In the genomic region with DNA sequence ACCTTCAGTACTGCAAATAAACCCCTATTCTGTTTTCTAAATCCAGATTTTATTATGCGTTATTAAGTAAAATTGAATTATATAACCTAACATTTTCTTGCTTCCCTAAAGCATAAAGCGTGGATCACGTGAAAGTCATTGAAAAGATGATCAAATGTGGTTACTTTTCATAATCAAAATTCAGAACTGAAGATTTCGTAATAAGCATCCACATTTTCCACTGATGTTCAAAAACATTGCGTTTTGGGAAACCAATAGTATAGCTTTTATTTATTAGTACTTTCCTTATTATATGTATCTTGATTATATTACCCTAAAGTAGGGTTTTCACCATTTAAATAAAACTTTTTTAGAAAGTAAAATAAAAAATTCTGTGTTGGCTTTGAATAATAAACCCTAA, we compare ENCODE assay signal across 14 cellular contexts. TPM values are rescaled to one million over a fixed set of nuclear protein-coding genes. Genes with fewer than 3 reads are reported as not detected.
DNase-seq lines count a peak whose midpoint lies in the region; ATAC-seq, FAIRE-seq and TF ChIP-seq lines count a peak whose summit lies in the region.
"Had no signal": no experiment of that assay in that cellular context is flagged by ENCODE, and none has a peak within 500 bp of the region (broad histone marks: within the 10 kb centered on the region; RNA-seq: fewer than 3 reads in every experiment).

No MANE protein-coding gene starts in this region.

- POLR2A ChIA-PET in A549 (lab: Yijun Ruan, JAX) = no interaction called here
- POLR2A ChIA-PET in CD4-positive, alpha-beta memory T cell (lab: Charles Lee; ENCODE audit: partially characterized antibody) = no interaction called here

- FAIRE-seq in A549 (lab: Jason Lieb, UNC) = no peak
- FAIRE-seq: endothelial cell of umbilical vein had no signal

- intact Hi-C loops in CD4-positive, alpha-beta memory T cell (cut with micrococcal nuclease) = no loop called here
- intact Hi-C loops in posterior vena cava (cut with DNase I) = no loop called here

- H2AFZ ChIP-seq in SU-DHL-6 (ENCODE audit: low read depth, low read length, severe bottlenecking) = no peak overlapping the region

- no peaks in the 10 kb centered on the region for H3K27me3 Mint-ChIP-seq in CD4-positive, alpha-beta memory T cell
- no peaks in the 10 kb centered on the region for H3K27me3 Mint-ChIP-seq in endodermal cell (ENCODE audit: insufficient read depth)
- H3K27me3 Mint-ChIP-seq: activated naive CD4-positive, alpha-beta T cell treated with anti-CD3 and anti-CD28 coated beads, Interleukin-2, amount 50 U/mL, for 24 hours had no signal

- peak overlapping the region; percentile 75 for H3K4me2 ChIP-seq in A549
- H3K4me2 ChIP-seq in SU-DHL-6 (ENCODE audit: low read depth, low read length, poor library complexity, severe bottlenecking) = peak overlapping the region; percentile 88

- no peak for TF ChIP-seq EP300 in A549 (IDR thresholded peaks at IDR 0.05)

- peaks cover 17% of the 10 kb centered on the region for H4K20me1 ChIP-seq in SU-DHL-6 (ENCODE audit: low read depth, low read length)

- peak overlapping the region in 2 of 7 donors; percentile 86 to 90 for H3K27ac Mint-ChIP-seq in CD4-positive, alpha-beta memory T cell
- no peak overlapping the region for H3K27ac Mint-ChIP-seq in endodermal cell

- H3K4me1 ChIP-seq in A549 = peaks cover 17% of the 10 kb centered on the region; the same call in 2 of the 3 replicates
- H3K4me1 ChIP-seq in CD4-positive, alpha-beta memory T cell (ENCODE audit: insufficient read depth, low read length) = peaks cover 55% of the 10 kb centered on the region
- no peaks in the 10 kb centered on the region for H3K4me1 ChIP-seq in endodermal cell (ENCODE audit: control insufficient read depth, insufficient read depth, low read length)

- H3K27ac ChIP-seq in A549 (no peak overlapping the region), SU-DHL-6 (ENCODE audit: low read depth, low read length) (no peak overlapping the region), endodermal cell (ENCODE audit: low read depth, low read length) (no peak overlapping the region)
- no peak overlapping the region for H3K27ac ChIP-seq in CD4-positive, alpha-beta memory T cell (ENCODE audit: low read depth, low read length)
- H3K27ac ChIP-seq: upper lobe of left lung had no signal

- DNase-seq in A549 (ENCODE audit: low read depth in 1 of 2, low spot score in 1 of 2) (no peak), endodermal cell (no peak), HK-2 (ENCODE audit: unreplicated experiment) (no peak), posterior vena cava (ENCODE audit: low spot score) (no peak)
- no peak for DNase-seq in CD4-positive, alpha-beta memory T cell
- DNase-seq: activated CD4-positive, alpha-beta T cell treated with anti-CD3 and anti-CD28 coated beads, Interleukin-2, amount 50 U/mL, for 1 hour; C1 segment of cervical spinal cord; mucosa of descending colon; NCI-H1417 treated with DMSO at 0.1 percent for 48 hours; upper lobe of left lung had no signal

- H3K9me2 ChIP-seq in SU-DHL-6 (replicated peaks; ENCODE audit: insufficient read depth, low read length) = no peaks in the 10 kb centered on the region

- TF ChIP-seq CTCF in A549 (IDR thresholded peaks at IDR 0.05) (no peak), SU-DHL-6 (IDR thresholded peaks at IDR 0.05; ENCODE audit: insufficient read depth, low read length, poor library complexity, severe bottlenecking) (no peak), endodermal cell (conservative IDR thresholded peaks at IDR 0.05) (no peak)

- ATAC-seq in A549 (no peak), HG03432 (IDR thresholded peaks at IDR 0.05; ENCODE audit: unreplicated experiment) (no peak)
- ATAC-seq: mucosa of descending colon had no signal

- H3F3A ChIP-seq in SU-DHL-6 (ENCODE audit: insufficient read depth) = peaks cover 9% of the 10 kb centered on the region

- peaks cover 59% of the 10 kb centered on the region for H3K79me2 ChIP-seq in SU-DHL-6 (ENCODE audit: insufficient read depth, low read length)

- TF ChIP-seq POLR2A in A549 (IDR thresholded peaks at IDR 0.05; ENCODE audit: low read length) = no peak

- no peaks in the 10 kb centered on the region for H3K9me3 Mint-ChIP-seq in CD4-positive, alpha-beta memory T cell
- H3K9me3 Mint-ChIP-seq in endodermal cell = no peaks in the 10 kb centered on the region
- H3K9me3 Mint-ChIP-seq: activated naive CD4-positive, alpha-beta T cell treated with anti-CD3 and anti-CD28 coated beads, Interleukin-2, amount 50 U/mL, for 24 hours had no signal

- H3K36me3 ChIP-seq in CD4-positive, alpha-beta memory T cell (ENCODE audit: insufficient read depth, low read length) = no peaks in the 10 kb centered on the region
- H3K36me3 ChIP-seq in SU-DHL-6 (ENCODE audit: low read length) = no peaks in the 10 kb centered on the region
- no peaks in the 10 kb centered on the region for H3K36me3 ChIP-seq in endodermal cell (ENCODE audit: control insufficient read depth, insufficient read depth, low read length)
- H3K36me3 ChIP-seq: upper lobe of left lung had no signal

- 92% methylated on average over 5 of the region's 5 CpGs for WGBS in A549 (ENCODE audit: missing lambda C conversion rate)
- WGBS in endodermal cell (ENCODE audit: insufficient coverage in 1 of 2, insufficient read length in 1 of 2), 2 experiments = 94% methylated on average over 4 of the region's 5 CpGs; no CpG with 5 or more reads in 1 of the 2 experiments

- CTCF ChIA-PET in A549 (lab: Yijun Ruan, JAX) = no interaction called here
- CTCF ChIA-PET in CD4-positive, alpha-beta memory T cell (lab: Charles Lee; ENCODE audit: partially characterized antibody) = no interaction called here

- peak overlapping the region in 6 of 8 donors; percentile 89 to 98 (median 93) for H3K4me3 Mint-ChIP-seq in CD4-positive, alpha-beta memory T cell
- peak overlapping the region; percentile 84 for H3K4me3 Mint-ChIP-seq in endodermal cell

- no peak overlapping the region for H3K4me3 ChIP-seq in A549
- H3K4me3 ChIP-seq in CD4-positive, alpha-beta memory T cell (ENCODE audit: low read length in 2 of 2) = no peak overlapping the region
- H3K4me3 ChIP-seq in SU-DHL-6 (ENCODE audit: insufficient read depth, low read length, poor library complexity, severe bottlenecking) = no peak overlapping the region
- H3K4me3 ChIP-seq in endodermal cell (ENCODE audit: low read length) = peak overlapping the region; percentile 98
- H3K4me3 ChIP-seq: mucosa of descending colon had no signal

- H3K9me3 ChIP-seq in A549 (no peaks in the 10 kb centered on the region), SU-DHL-6 (ENCODE audit: insufficient read depth, low read length) (no peaks in the 10 kb centered on the region), endodermal cell (ENCODE audit: control insufficient read depth, low read length) (no peaks in the 10 kb centered on the region)
- no peaks in the 10 kb centered on the region for H3K9me3 ChIP-seq in CD4-positive, alpha-beta memory T cell (ENCODE audit: control insufficient read depth in 1 of 2, low read length in 2 of 2)
- H3K9me3 ChIP-seq: mucosa of descending colon, upper lobe of left lung had no signal

- H3K9ac ChIP-seq in SU-DHL-6 (ENCODE audit: low read length) (0 out of 2 replicates have a peak overlapping the region, but pooled peaks have one; percentile 81), endodermal cell (ENCODE audit: extremely low read depth, low read length, poor library complexity, severe bottlenecking) (no peak overlapping the region)

- H3K4me1 Mint-ChIP-seq in CD4-positive, alpha-beta memory T cell = peaks cover 24 to 50% (median 38%) of the 10 kb centered on the region in 4 donors
- H3K4me1 Mint-ChIP-seq in endodermal cell = peaks cover 16% of the 10 kb centered on the region

- H3K36me3 Mint-ChIP-seq in CD4-positive, alpha-beta memory T cell = peaks cover 0 to 14% of the 10 kb centered on the region in 2 donors
- H3K36me3 Mint-ChIP-seq in endodermal cell (ENCODE audit: low read depth) = no peaks in the 10 kb centered on the region
- H3K36me3 Mint-ChIP-seq: activated naive CD4-positive, alpha-beta T cell treated with anti-CD3 and anti-CD28 coated beads, Interleukin-2, amount 50 U/mL, for 24 hours had no signal

- TF ChIP-seq RAD21 in A549 (conservative IDR thresholded peaks at IDR 0.05 in 1 of 2, IDR thresholded peaks at IDR 0.05 in 1 of 2) = no peak

- H3K27me3 ChIP-seq in CD4-positive, alpha-beta memory T cell (ENCODE audit: insufficient read depth, low read length) = no peaks in the 10 kb centered on the region
- no peaks in the 10 kb centered on the region for H3K27me3 ChIP-seq in SU-DHL-6 (ENCODE audit: low read length)
- no peaks in the 10 kb centered on the region for H3K27me3 ChIP-seq in endodermal cell (ENCODE audit: control insufficient read depth, insufficient read depth, low read length, poor library complexity, severe bottlenecking)
- H3K27me3 ChIP-seq: upper lobe of left lung had no signal

TF ChIP-seq in A549, 52 proteins besides CTCF, POLR2A, EP300 and RAD21 (continues in another document):
- no peak for TF ChIP-seq POLR2AphosphoS2 (conservative IDR thresholded peaks at IDR 0.05; ENCODE audit: low read length)
- no peak for TF ChIP-seq SMC3 (IDR thresholded peaks at IDR 0.05)

RNA-seq across cellular contexts. Expression of a gene that starts 1.8 kb away (rescaled TPM):
- polyA plus RNA-seq in A549 (2011; rRNA removed) (10.4 and 17.1 TPM in 2 replicates), A549 (2017; fragmentation: RNase III; extraction: RNeasy Plus Mini Kit Qiagen cat#74134 plus additional on column Dnase treatment) (11.4 to 12.5 TPM (median 11.6 TPM) in 3 replicates)
- polyA plus RNA-seq in A549 (2012; cell fraction: cytosol; rRNA removed) = 3.6 and 3.8 TPM in 2 replicates
- polyA plus RNA-seq in A549 (2012; cell fraction: nucleus; rRNA removed) = 2.8 and 5.0 TPM in 2 replicates
- polyA minus RNA-seq in A549 (2011; rRNA and poly(A)+ RNA removed) = 7.0 and 7.4 TPM in 2 replicates
- 10 to 100 TPM; 14.3 to 16.5 TPM for total RNA-seq in CD4-positive, alpha-beta memory T cell
- polyA plus RNA-seq in CD4-positive, alpha-beta memory T cell = 10 to 100 TPM in 1 of 2 donors, 1 to 10 TPM in 1; 4.3 to 12.1 TPM
- total RNA-seq in endodermal cell (10 to 100 TPM; 22.0 to 32.4 TPM), posterior vena cava (1 to 10 TPM; 4.3 to 4.4 TPM)
- polyA plus RNA-seq in endodermal cell (2013, experiment 1 of 2) = 17.7 TPM
- polyA plus RNA-seq in endodermal cell (2013, experiment 2 of 2) = 15.6 TPM

RNA-seq across cellular contexts. Expression of a gene that starts 1.9 kb away (rescaled TPM):
- 0.80 and 0.89 TPM in 2 replicates for polyA plus RNA-seq in A549 (2011; rRNA removed)
- 0.08 and 0.09 TPM in 2 replicates for polyA plus RNA-seq in A549 (2012; cell fraction: cytosol; rRNA removed)
- polyA plus RNA-seq in A549 (2012; cell fraction: nucleus; rRNA removed) = 0.04 TPM in 1 of 2 replicates, not detected in the other
- 0.54 to 0.75 TPM (median 0.57 TPM) in 3 replicates for polyA plus RNA-seq in A549 (2017; fragmentation: RNase III; extraction: RNeasy Plus Mini Kit Qiagen cat#74134 plus additional on column Dnase treatment)
- polyA minus RNA-seq in A549 (2011; rRNA and poly(A)+ RNA removed) = 0.39 and 0.70 TPM in 2 replicates
- total RNA-seq in CD4-positive, alpha-beta memory T cell = 1 to 10 TPM; 2.1 to 2.2 TPM
- polyA plus RNA-seq in CD4-positive, alpha-beta memory T cell = 1 to 10 TPM; 1.5 to 2.0 TPM
- total RNA-seq in endodermal cell = 1 to 10 TPM; 2.6 to 3.1 TPM
- polyA plus RNA-seq in endodermal cell (2013, experiment 1 of 2) = 2.3 TPM
- 2.1 TPM for polyA plus RNA-seq in endodermal cell (2013, experiment 2 of 2)
- 1 to 10 TPM; 4.7 to 4.8 TPM for total RNA-seq in posterior vena cava
